ENCODE assay signal across 8 cellular contexts in the genomic region with DNA sequence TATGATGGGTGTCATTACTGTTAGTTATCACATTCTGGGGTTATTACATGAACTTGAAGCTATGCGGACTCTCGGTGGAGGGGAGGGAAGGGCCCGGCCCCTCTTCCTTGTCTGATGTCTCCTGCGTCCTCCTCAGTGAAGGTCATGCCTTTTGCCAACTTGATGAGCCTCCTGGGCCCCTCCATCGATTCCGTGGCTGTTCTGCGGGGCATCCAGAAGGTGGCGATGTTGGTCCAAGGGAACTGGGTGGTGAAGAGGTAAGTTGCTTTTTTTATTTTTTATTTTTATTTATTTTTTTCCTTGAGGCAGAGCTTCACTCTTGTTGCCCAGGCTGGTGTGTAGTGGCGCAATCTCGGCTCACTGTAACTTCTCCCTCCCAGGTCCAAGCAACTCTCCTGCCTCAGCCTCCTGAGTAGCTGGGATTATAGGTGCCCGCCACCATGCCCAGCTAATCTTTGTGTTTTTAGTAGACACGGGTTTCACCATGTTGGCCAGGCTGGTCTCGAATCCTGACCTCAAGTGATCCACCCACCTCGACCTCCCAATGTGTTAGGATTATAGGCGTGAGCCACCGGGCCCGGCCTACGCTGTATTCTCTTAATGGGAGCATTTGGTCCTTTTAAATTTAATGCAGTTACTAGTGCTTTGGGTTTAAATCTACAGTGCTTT. TPM values are rescaled to one million over a fixed set of nuclear protein-coding genes. Genes with fewer than 3 reads are reported as not detected.
A peak's percentile ranks its signal among the peaks of the same experiment; 100 is the strongest.
DNase-seq lines count a peak whose midpoint lies in the region; ATAC-seq, FAIRE-seq and TF ChIP-seq lines count a peak whose summit lies in the region.

No MANE protein-coding gene starts in this region.

- POLR2A ChIA-PET in Caco-2 (lab: Charles Lee) = no interaction called here
- POLR2A ChIA-PET in activated CD4-positive, alpha-beta T cell treated with anti-CD3 and anti-CD28 coated beads for 36 hours (lab: Charles Lee) = no interaction called here

- H3K9me3 ChIP-seq in Caco-2 (no peaks in the 10 kb centered on the region), Karpas-422 (ENCODE audit: low read length) (no peaks in the 10 kb centered on the region), trophoblast cell (ENCODE audit: insufficient read depth, low read depth, low read length) (no peaks in the 10 kb centered on the region)

- TF ChIP-seq CTCF in Caco-2 (IDR thresholded peaks at IDR 0.05; ENCODE audit: insufficient read depth in 1 of 2, low read depth in 1 of 2, low read length in 1 of 2, severe bottlenecking in 1 of 2, unreplicated experiment in 1 of 2) = peak; percentile 52 to 60

- H3K4me2 ChIP-seq in Karpas-422 (ENCODE audit: low read depth, low read length, poor library complexity, severe bottlenecking) (no peak overlapping the region), trophoblast cell (ENCODE audit: low read length) (no peak overlapping the region)

- H3K9ac ChIP-seq in Karpas-422 (ENCODE audit: low read length) = no peak overlapping the region
- no peak overlapping the region for H3K9ac ChIP-seq in trophoblast cell (ENCODE audit: low read length)

- no peaks in the 10 kb centered on the region for H3K27me3 Mint-ChIP-seq in Caco-2 (ENCODE audit: insufficient read depth, unreplicated experiment)
- H3K27me3 Mint-ChIP-seq in activated CD4-positive, alpha-beta T cell treated with anti-CD3 and anti-CD28 coated beads for 36 hours = no peaks in the 10 kb centered on the region

- H4K8ac ChIP-seq in trophoblast cell (ENCODE audit: low read depth, low read length) = no peak overlapping the region

- no peaks in the 10 kb centered on the region for H3K79me1 ChIP-seq in trophoblast cell (ENCODE audit: low read length)

- H3K14ac ChIP-seq in trophoblast cell (ENCODE audit: low read length) = no peak overlapping the region

- H2BK5ac ChIP-seq in trophoblast cell (ENCODE audit: low read depth, low read length, poor library complexity) = no peak overlapping the region

- H2AK5ac ChIP-seq in trophoblast cell (ENCODE audit: low read length) = no peak overlapping the region

- no peak overlapping the region for H2BK120ac ChIP-seq in trophoblast cell (ENCODE audit: insufficient read depth, low read length, poor library complexity)

- no peak overlapping the region for H3K23ac ChIP-seq in trophoblast cell (ENCODE audit: low read length)

- peaks cover 24% of the 10 kb centered on the region for H3K79me2 ChIP-seq in Karpas-422 (ENCODE audit: low read length)
- H3K79me2 ChIP-seq in trophoblast cell (ENCODE audit: control insufficient read depth, insufficient read depth, low read length, poor library complexity) = no peaks in the 10 kb centered on the region

- CTCF ChIA-PET in Caco-2 (lab: Charles Lee) = no interaction called here
- CTCF ChIA-PET in activated CD4-positive, alpha-beta T cell treated with anti-CD3 and anti-CD28 coated beads for 36 hours (lab: Charles Lee) = interaction anchor here (0.6 to 3.4 kb wide), 7 partner anchors 11 to 1161 kb away, joined by 3 to 9 read pairs (median 5); no protein-coding TSS in a partner anchor

- no peak overlapping the region for H2AFZ ChIP-seq in Karpas-422 (ENCODE audit: low read length)
- no peak overlapping the region for H2AFZ ChIP-seq in trophoblast cell (ENCODE audit: insufficient read depth, low read length, poor library complexity)

- no peaks in the 10 kb centered on the region for H3K9me3 Mint-ChIP-seq in Caco-2 (ENCODE audit: unreplicated experiment)
- no peaks in the 10 kb centered on the region for H3K9me3 Mint-ChIP-seq in activated CD4-positive, alpha-beta T cell treated with anti-CD3 and anti-CD28 coated beads for 36 hours (ENCODE audit: low read depth)

- H3K27ac ChIP-seq in Karpas-422 (ENCODE audit: low read length) (no peak overlapping the region), trophoblast cell (ENCODE audit: low read depth, low read length) (no peak overlapping the region)

- H3K36me3 ChIP-seq in Caco-2 (ENCODE audit: control insufficient read depth, insufficient read depth, low read length) (peaks cover 7% of the 10 kb centered on the region), Karpas-422 (ENCODE audit: insufficient read depth, low read length) (peaks cover 7% of the 10 kb centered on the region), trophoblast cell (ENCODE audit: control insufficient read depth in 1 of 2, insufficient read depth in 2 of 2, low read length in 2 of 2) (peaks cover 49 to 59% of the 10 kb centered on the region in 2 experiments)

- H3K18ac ChIP-seq in trophoblast cell (ENCODE audit: low read length) = no peak overlapping the region

- H3K4me3 ChIP-seq in Caco-2 (ENCODE audit: low read depth, low read length) (no peak overlapping the region), Karpas-422 (ENCODE audit: low read length) (no peak overlapping the region), trophoblast cell (ENCODE audit: low read depth, low read length) (no peak overlapping the region)

- no peaks in the 10 kb centered on the region for H3K4me1 Mint-ChIP-seq in Caco-2 (ENCODE audit: low read depth, unreplicated experiment)
- peaks cover 4% of the 10 kb centered on the region for H3K4me1 Mint-ChIP-seq in activated CD4-positive, alpha-beta T cell treated with anti-CD3 and anti-CD28 coated beads for 36 hours

- H4K20me1 ChIP-seq in Karpas-422 (ENCODE audit: insufficient read depth, low read depth, low read length) = peaks cover 19% of the 10 kb centered on the region

- no peak overlapping the region for H3K4me3 Mint-ChIP-seq in Caco-2 (ENCODE audit: unreplicated experiment)
- H3K4me3 Mint-ChIP-seq in activated CD4-positive, alpha-beta T cell treated with anti-CD3 and anti-CD28 coated beads for 36 hours = no peak overlapping the region

- no peak overlapping the region for H3K4ac ChIP-seq in trophoblast cell (ENCODE audit: low read depth, low read length)

- H3K27ac Mint-ChIP-seq in Caco-2 (ENCODE audit: unreplicated experiment) = no peak overlapping the region
- no peak overlapping the region for H3K27ac Mint-ChIP-seq in activated CD4-positive, alpha-beta T cell treated with anti-CD3 and anti-CD28 coated beads for 36 hours

- no peak overlapping the region for H2BK12ac ChIP-seq in trophoblast cell (ENCODE audit: low read length)

- DNase-seq in Caco-2 (peak in 1 of 2 experiments; percentile 63), Karpas-422 (peak; percentile 78), trophoblast cell (peak; percentile 10 to 56), GM12892 (ENCODE audit: insufficient read length) (no peak), occipital lobe (lab: John Stamatoyannopoulos, UW) (no peak)
- peak; percentile 78 for DNase-seq in activated CD4-positive, alpha-beta T cell treated with anti-CD3 and anti-CD28 coated beads for 36 hours
- DNase-seq in effector CD8-positive, alpha-beta T cell (lab: John Stamatoyannopoulos, UW) = peak; percentile 50

- H3K9me2 ChIP-seq in Karpas-422 (replicated peaks; ENCODE audit: insufficient read depth, low read length) = no peaks in the 10 kb centered on the region

- H4K12ac ChIP-seq in trophoblast cell (ENCODE audit: low read depth, low read length) = no peak overlapping the region

- no peak for TF ChIP-seq POLR2A in GM12892 (IDR thresholded peaks at IDR 0.05; ENCODE audit: low read depth, low read length)

- no TSS peak for BruUV-seq in Caco-2 (replicated peaks; lab: Mats Ljungman, UMichigan)

- no peaks in the 10 kb centered on the region for H3K27me3 ChIP-seq in Caco-2 (replicated peaks; ENCODE audit: control insufficient read depth, insufficient read depth, low read length)
- no peaks in the 10 kb centered on the region for H3K27me3 ChIP-seq in Karpas-422 (ENCODE audit: low read length)
- H3K27me3 ChIP-seq in trophoblast cell (ENCODE audit: insufficient read depth, low read length) = no peaks in the 10 kb centered on the region

- peaks cover 71% of the 10 kb centered on the region for H3K36me3 Mint-ChIP-seq in Caco-2 (ENCODE audit: insufficient read depth, unreplicated experiment)
- peaks cover 38% of the 10 kb centered on the region for H3K36me3 Mint-ChIP-seq in activated CD4-positive, alpha-beta T cell treated with anti-CD3 and anti-CD28 coated beads for 36 hours (ENCODE audit: low read depth)

- intact Hi-C loops in Caco-2 (cut with micrococcal nuclease; ENCODE audit: unreplicated experiment) = no loop called here
- intact Hi-C loops in activated CD4-positive, alpha-beta T cell treated with anti-CD3 and anti-CD28 coated beads for 36 hours (cut with DNase I, micrococcal nuclease) = loop anchor here in 1 of 2 experiments (5.0 to 10.0 kb wide), 2 partner anchors 98 to 1164 kb away; a partner anchor contains a TSS

- H3K4me1 ChIP-seq in Caco-2 (no peaks in the 10 kb centered on the region), Karpas-422 (ENCODE audit: low read length) (no peaks in the 10 kb centered on the region), trophoblast cell (ENCODE audit: control insufficient read depth in 1 of 2, insufficient read depth in 2 of 2, low read length in 2 of 2) (no peaks in the 10 kb centered on the region)

- ATAC-seq in activated CD4-positive, alpha-beta T cell treated with anti-CD3 and anti-CD28 coated beads for 36 hours = no peak
- ATAC-seq in HG02938 (IDR thresholded peaks at IDR 0.05; ENCODE audit: unreplicated experiment) = no peak

- no CpG with 5 or more reads among the region's 18 CpGs for WGBS in trophoblast cell (ENCODE audit: extremely low coverage, insufficient coverage, insufficient read length)

- no peak overlapping the region for H4K91ac ChIP-seq in trophoblast cell (ENCODE audit: low read depth, low read length)

- FAIRE-seq in GM12892 (lab: Jason Lieb, UNC) = no peak

RNA-seq across cellular contexts. Expression of a gene that starts 21.6 kb away (rescaled TPM):
- total RNA-seq in Caco-2 (2022) (68.7 and 70.8 TPM in 2 replicates), occipital lobe (45.4 TPM)
- total RNA-seq in Karpas-422 (2014; rRNA removed; shearing (Covaris generic); ENCODE audit: low replicate concordance) = 54.6 and 81.0 TPM in 2 replicates
- 10 to 100 TPM; 70.9 to 87.4 TPM for total RNA-seq in activated CD4-positive, alpha-beta T cell treated with anti-CD3 and anti-CD28 coated beads for 36 hours
- polyA plus RNA-seq in trophoblast cell (2013) = 24.6 and 26.6 TPM in 2 replicates
- 27.3 TPM for polyA plus RNA-seq in GM12892 (2012; ENCODE audit: missing spikeins)

RNA-seq across cellular contexts. Expression of a gene that starts 55.6 kb away (rescaled TPM):
- total RNA-seq in Caco-2 (2022) (24.3 and 31.0 TPM in 2 replicates), occipital lobe (8.9 TPM)
- 7.2 and 16.3 TPM in 2 replicates for total RNA-seq in Karpas-422 (2014; rRNA removed; shearing (Covaris generic); ENCODE audit: low replicate concordance)
- total RNA-seq in activated CD4-positive, alpha-beta T cell treated with anti-CD3 and anti-CD28 coated beads for 36 hours = 10 to 100 TPM; 29.5 to 33.7 TPM
- 28.9 and 29.8 TPM in 2 replicates for polyA plus RNA-seq in trophoblast cell (2013)
- polyA plus RNA-seq in GM12892 (2012; ENCODE audit: missing spikeins) = 13.7 TPM

Comparison
In these comparisons a context has a peak if more than half of its experiments do, and no peak if none do; other contexts are left out.
1. DNase-seq: peak in Karpas-422 (single experiment), activated CD4-positive, alpha-beta T cell treated with anti-CD3 and anti-CD28 coated beads for 36 hours (single experiment), effector CD8-positive, alpha-beta T cell (single experiment) and trophoblast cell (2 of 2); none in GM12892 (single experiment) and occipital lobe (single experiment).